In genomic region chr1:50438945-50439344, GRCh38 we compare ENCODE assay signal across 22 cellular contexts. TPM values are rescaled to one million over a fixed set of nuclear protein-coding genes. Genes with fewer than 3 reads are reported as not detected.
A peak's percentile ranks its signal among the peaks of the same experiment; 100 is the strongest.
DNase-seq lines count a peak whose midpoint lies in the region; ATAC-seq, FAIRE-seq and TF ChIP-seq lines count a peak whose summit lies in the region.
"Had no signal": no experiment of that assay in that cellular context is flagged by ENCODE, and none has a peak within 500 bp of the region (broad histone marks: within the 10 kb centered on the region; RNA-seq: fewer than 3 reads in every experiment).

No MANE protein-coding gene starts in this region.

- H3K9me3 Mint-ChIP-seq in activated CD4-positive, alpha-beta T cell treated with anti-CD3 and anti-CD28 coated beads, Interleukin-2, amount 10 ng/mL, durations not matched to agents 24 days and 14 days: no peaks in the 10 kb centered on the region

- H3K27ac Mint-ChIP-seq in activated CD4-positive, alpha-beta T cell treated with anti-CD3 and anti-CD28 coated beads, Interleukin-2, amount 10 ng/mL, durations not matched to agents 24 days and 14 days: no peak overlapping the region
- H3K27ac Mint-ChIP-seq: activated CD4-positive, alpha-beta T cell treated with anti-CD3 and anti-CD28 coated beads for 36 hours had no signal

- ATAC-seq in GM21526 (IDR thresholded peaks at IDR 0.05; ENCODE audit: low FRiP score, unreplicated experiment): no peak
- ATAC-seq: activated CD4-positive, alpha-beta T cell treated with anti-CD3 and anti-CD28 coated beads for 36 hours; sciatic nerve had no signal

- no peak for FAIRE-seq in bronchial epithelial cell (lab: Jason Lieb, UNC)
- FAIRE-seq: D721Med had no signal

- H3K4me1 Mint-ChIP-seq in activated CD4-positive, alpha-beta T cell treated with anti-CD3 and anti-CD28 coated beads, Interleukin-2, amount 10 ng/mL, durations not matched to agents 24 days and 14 days: peaks cover 4% of the 10 kb centered on the region
- H3K4me1 Mint-ChIP-seq: activated CD4-positive, alpha-beta T cell treated with anti-CD3 and anti-CD28 coated beads for 36 hours had no signal

- no peak overlapping the region for H3K4me3 Mint-ChIP-seq in activated CD4-positive, alpha-beta T cell treated with anti-CD3 and anti-CD28 coated beads, Interleukin-2, amount 10 ng/mL, durations not matched to agents 24 days and 14 days
- H3K4me3 Mint-ChIP-seq: activated CD4-positive, alpha-beta T cell treated with anti-CD3 and anti-CD28 coated beads for 36 hours had no signal

- peak; percentile 29 for TF ChIP-seq CTCF in bronchial epithelial cell (IDR thresholded peaks at IDR 0.05; ENCODE audit: insufficient read depth, low read length, severe bottlenecking)

- DNase-seq in EH (ENCODE audit: low read depth): peak; percentile 45
- peak; percentile 38 for DNase-seq in HT1080 (ENCODE audit: low read depth)
- DNase-seq in bronchial epithelial cell (ENCODE audit: low read depth): peak; percentile 46
- DNase-seq in kidney tubule cell (ENCODE audit: low spot score): peak; percentile 39
- no peak for DNase-seq in NCI-H524 treated with DMSO at 0.1 percent for 48 hours (lab: John Stamatoyannopoulos, UW)
- DNase-seq in activated CD4-positive, alpha-beta T cell treated with anti-CD3 and anti-CD28 coated beads, Interleukin-2, amount 10 ng/mL, durations not matched to agents 24 days and 14 days: no peak
- no peak for DNase-seq in activated effector memory CD4-positive, alpha-beta T cell treated with Interleukin-2 at 50 U/mL for 16 hours
- DNase-seq: activated CD4-positive, alpha-beta T cell treated with anti-CD3 and anti-CD28 coated beads for 36 hours; activated CD8-positive, alpha-beta memory T cell treated with anti-CD3 and anti-CD28 coated beads, Interleukin-2, amount 50 U/mL, for 48 hours; activated naive CD4-positive, alpha-beta T cell; head of caudate nucleus; NCI-H187; NCI-H510A; nucleus accumbens; SJCRH30; stimulated activated CD4-positive, alpha-beta T cell treated with anti-CD3 and anti-CD28 coated beads, Interleukin-2, amount 100 ng/mL, for 24 hours; T1000 had no signal

- peaks cover 1% of the 10 kb centered on the region for H3K36me3 ChIP-seq in bronchial epithelial cell (ENCODE audit: control insufficient read depth, insufficient read depth, low read length)

- H3K27me3 Mint-ChIP-seq in activated CD4-positive, alpha-beta T cell treated with anti-CD3 and anti-CD28 coated beads, Interleukin-2, amount 10 ng/mL, durations not matched to agents 24 days and 14 days: no peaks in the 10 kb centered on the region
- H3K27me3 Mint-ChIP-seq: activated CD4-positive, alpha-beta T cell treated with anti-CD3 and anti-CD28 coated beads for 36 hours had no signal

- no peak overlapping the region for H3K4me3 ChIP-seq in bronchial epithelial cell (ENCODE audit: low read depth, low read length)
- H3K4me3 ChIP-seq: ascending aorta, esophagus muscularis mucosa, SJCRH30 had no signal

- intact Hi-C loops in activated CD4-positive, alpha-beta T cell treated with anti-CD3 and anti-CD28 coated beads, Interleukin-2, amount 10 ng/mL, durations not matched to agents 24 days and 14 days (cut with micrococcal nuclease): no loop called here

- H3K27me3 ChIP-seq in bronchial epithelial cell (ENCODE audit: control insufficient read depth, insufficient read depth, low read length): no peaks in the 10 kb centered on the region
- H3K27me3 ChIP-seq: ascending aorta, esophagus muscularis mucosa, SJCRH30 had no signal

- H3K36me3 Mint-ChIP-seq in activated CD4-positive, alpha-beta T cell treated with anti-CD3 and anti-CD28 coated beads, Interleukin-2, amount 10 ng/mL, durations not matched to agents 24 days and 14 days (ENCODE audit: low read depth): peaks cover 22% of the 10 kb centered on the region

RNA-seq across cellular contexts. Expression of gene DMRTA2, which starts 15.7 kb away (rescaled TPM):
- total RNA-seq in HT1080 (2014; rRNA removed; shearing (Covaris generic)): not detected in 2 replicates
- polyA plus RNA-seq in HT1080 (2015; cell fraction: cytosol; rRNA removed): not detected in 2 replicates
- not detected in 2 replicates for polyA plus RNA-seq in HT1080 (2015; cell fraction: nucleus; rRNA removed)
- total RNA-seq in bronchial epithelial cell: 4.2 and 7.4 TPM in 2 replicates
- total RNA-seq in activated CD4-positive, alpha-beta T cell treated with anti-CD3 and anti-CD28 coated beads, Interleukin-2, amount 10 ng/mL, durations not matched to agents 24 days and 14 days: not detected in 2 replicates
- total RNA-seq: activated CD4-positive, alpha-beta T cell treated with anti-CD3 and anti-CD28 coated beads for 36 hours; ascending aorta; esophagus muscularis mucosa; sciatic nerve had no signal

Comparison
In these comparisons a context has a peak if more than half of its experiments do, and no peak if none do; other contexts are left out.
1. DNase-seq: peak in EH (single experiment), HT1080 (single experiment), bronchial epithelial cell (single experiment) and kidney tubule cell (single experiment); none in NCI-H524 treated with DMSO at 0.1 percent for 48 hours (single experiment), activated CD4-positive, alpha-beta T cell treated with anti-CD3 and anti-CD28 coated beads, Interleukin-2, amount 10 ng/mL, durations not matched to agents 24 days and 14 days (single experiment) and activated effector memory CD4-positive, alpha-beta T cell treated with Interleukin-2 at 50 U/mL for 16 hours (single experiment).